In the genomic region with DNA sequence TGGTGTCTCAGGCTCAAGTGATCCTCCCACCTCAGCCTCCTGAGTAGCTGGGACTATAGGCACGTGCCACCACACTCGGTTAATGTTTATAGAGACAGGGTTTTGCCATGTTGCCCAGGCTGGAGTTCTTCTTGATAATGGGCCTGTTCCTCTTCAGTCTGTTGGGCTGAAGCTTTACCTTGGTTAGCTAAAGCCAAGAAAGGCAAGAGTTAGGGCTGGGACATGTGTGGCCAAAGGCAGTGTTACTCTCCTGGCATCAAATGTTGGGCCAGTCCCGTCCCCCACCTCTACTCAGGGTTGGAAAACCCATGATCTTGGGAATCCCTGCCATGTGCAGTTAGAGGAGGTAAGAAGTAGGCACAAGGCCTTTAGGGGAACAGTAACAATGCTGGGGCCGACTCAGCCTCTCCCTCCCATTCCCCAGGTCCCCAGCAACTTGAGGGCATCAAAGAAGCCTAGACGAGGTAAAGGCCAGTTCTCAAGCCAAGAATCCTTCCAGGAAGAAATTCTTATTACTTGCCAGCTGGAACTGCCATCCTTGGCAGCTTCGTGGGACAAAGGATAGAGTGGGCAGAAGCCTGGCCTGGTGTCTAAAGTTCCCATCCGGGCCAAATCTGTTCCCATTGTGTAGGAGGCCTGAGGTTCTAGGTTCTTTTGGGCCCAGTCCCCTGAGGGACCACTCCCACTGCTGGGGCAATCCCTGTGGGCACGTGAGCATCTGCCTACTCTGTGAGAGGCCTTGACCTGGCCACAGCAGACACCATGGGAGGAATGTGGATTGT, we compare ENCODE assay signal across 1 cellular context.
TF ChIP-seq lines count a peak whose summit lies in the region.

No MANE protein-coding gene starts in this region.

TF ChIP-seq in K562, 482 proteins besides CTCF, POLR2A, EP300 and RAD21 (continued from another document and continues in another):
- no peak; a peak in 1 of 4 replicates for TF ChIP-seq ZNF318 (IDR thresholded peaks at IDR 0.05; ENCODE audit: borderline replicate concordance in 1 of 2, low read depth in 1 of 2)
- TF ChIP-seq, protein P1, sequence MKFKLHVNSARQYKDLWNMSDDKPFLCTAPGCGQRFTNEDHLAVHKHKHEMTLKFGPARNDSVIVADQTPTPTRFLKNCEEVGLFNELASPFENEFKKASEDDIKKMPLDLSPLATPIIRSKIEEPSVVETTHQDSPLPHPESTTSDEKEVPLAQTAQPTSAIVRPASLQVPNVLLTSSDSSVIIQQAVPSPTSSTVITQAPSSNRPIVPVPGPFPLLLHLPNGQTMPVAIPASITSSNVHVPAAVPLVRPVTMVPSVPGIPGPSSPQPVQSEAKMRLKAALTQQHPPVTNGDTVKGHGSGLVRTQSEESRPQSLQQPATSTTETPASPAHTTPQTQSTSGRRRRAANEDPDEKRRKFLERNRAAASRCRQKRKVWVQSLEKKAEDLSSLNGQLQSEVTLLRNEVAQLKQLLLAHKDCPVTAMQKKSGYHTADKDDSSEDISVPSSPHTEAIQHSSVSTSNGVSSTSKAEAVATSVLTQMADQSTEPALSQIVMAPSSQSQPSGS (CRISPR knock-in tag; IDR thresholded peaks at IDR 0.05), result no peak
- TF ChIP-seq ZNF436 (CRISPR knock-in tag; IDR thresholded peaks at IDR 0.05), result no peak
- TF ChIP-seq, protein P2, sequence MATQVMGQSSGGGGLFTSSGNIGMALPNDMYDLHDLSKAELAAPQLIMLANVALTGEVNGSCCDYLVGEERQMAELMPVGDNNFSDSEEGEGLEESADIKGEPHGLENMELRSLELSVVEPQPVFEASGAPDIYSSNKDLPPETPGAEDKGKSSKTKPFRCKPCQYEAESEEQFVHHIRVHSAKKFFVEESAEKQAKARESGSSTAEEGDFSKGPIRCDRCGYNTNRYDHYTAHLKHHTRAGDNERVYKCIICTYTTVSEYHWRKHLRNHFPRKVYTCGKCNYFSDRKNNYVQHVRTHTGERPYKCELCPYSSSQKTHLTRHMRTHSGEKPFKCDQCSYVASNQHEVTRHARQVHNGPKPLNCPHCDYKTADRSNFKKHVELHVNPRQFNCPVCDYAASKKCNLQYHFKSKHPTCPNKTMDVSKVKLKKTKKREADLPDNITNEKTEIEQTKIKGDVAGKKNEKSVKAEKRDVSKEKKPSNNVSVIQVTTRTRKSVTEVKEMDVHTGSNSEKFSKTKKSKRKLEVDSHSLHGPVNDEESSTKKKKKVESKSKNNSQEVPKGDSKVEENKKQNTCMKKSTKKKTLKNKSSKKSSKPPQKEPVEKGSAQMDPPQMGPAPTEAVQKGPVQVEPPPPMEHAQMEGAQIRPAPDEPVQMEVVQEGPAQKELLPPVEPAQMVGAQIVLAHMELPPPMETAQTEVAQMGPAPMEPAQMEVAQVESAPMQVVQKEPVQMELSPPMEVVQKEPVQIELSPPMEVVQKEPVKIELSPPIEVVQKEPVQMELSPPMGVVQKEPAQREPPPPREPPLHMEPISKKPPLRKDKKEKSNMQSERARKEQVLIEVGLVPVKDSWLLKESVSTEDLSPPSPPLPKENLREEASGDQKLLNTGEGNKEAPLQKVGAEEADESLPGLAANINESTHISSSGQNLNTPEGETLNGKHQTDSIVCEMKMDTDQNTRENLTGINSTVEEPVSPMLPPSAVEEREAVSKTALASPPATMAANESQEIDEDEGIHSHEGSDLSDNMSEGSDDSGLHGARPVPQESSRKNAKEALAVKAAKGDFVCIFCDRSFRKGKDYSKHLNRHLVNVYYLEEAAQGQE (CRISPR knock-in tag; IDR thresholded peaks at IDR 0.05; ENCODE audit: low read depth), result no peak
- TF ChIP-seq, protein P3, sequence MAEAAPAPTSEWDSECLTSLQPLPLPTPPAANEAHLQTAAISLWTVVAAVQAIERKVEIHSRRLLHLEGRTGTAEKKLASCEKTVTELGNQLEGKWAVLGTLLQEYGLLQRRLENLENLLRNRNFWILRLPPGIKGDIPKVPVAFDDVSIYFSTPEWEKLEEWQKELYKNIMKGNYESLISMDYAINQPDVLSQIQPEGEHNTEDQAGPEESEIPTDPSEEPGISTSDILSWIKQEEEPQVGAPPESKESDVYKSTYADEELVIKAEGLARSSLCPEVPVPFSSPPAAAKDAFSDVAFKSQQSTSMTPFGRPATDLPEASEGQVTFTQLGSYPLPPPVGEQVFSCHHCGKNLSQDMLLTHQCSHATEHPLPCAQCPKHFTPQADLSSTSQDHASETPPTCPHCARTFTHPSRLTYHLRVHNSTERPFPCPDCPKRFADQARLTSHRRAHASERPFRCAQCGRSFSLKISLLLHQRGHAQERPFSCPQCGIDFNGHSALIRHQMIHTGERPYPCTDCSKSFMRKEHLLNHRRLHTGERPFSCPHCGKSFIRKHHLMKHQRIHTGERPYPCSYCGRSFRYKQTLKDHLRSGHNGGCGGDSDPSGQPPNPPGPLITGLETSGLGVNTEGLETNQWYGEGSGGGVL (CRISPR knock-in tag; IDR thresholded peaks at IDR 0.05), result no peak
- no peak for TF ChIP-seq DEAF1 (CRISPR knock-in tag; IDR thresholded peaks at IDR 0.05)
- 0 out of 2 replicates have a peak, but pooled peaks have one; percentile 13 for TF ChIP-seq NCOA6 (IDR thresholded peaks at IDR 0.05)
- no peak for TF ChIP-seq SREBF2 (CRISPR knock-in tag; IDR thresholded peaks at IDR 0.05)
- TF ChIP-seq FOXP1 (CRISPR knock-in tag; IDR thresholded peaks at IDR 0.05), result no peak
- TF ChIP-seq ZNF274 (IDR thresholded peaks at IDR 0.05; ENCODE audit: borderline replicate concordance, low read depth, low read length), result no peak
- no peak for TF ChIP-seq HEY1 (CRISPR knock-in tag; IDR thresholded peaks at IDR 0.05; ENCODE audit: borderline replicate concordance)
- TF ChIP-seq CBX1 (IDR thresholded peaks at IDR 0.05; ENCODE audit: low read depth), result no peak; the same call in 1 of the 2 replicates
- no peak for TF ChIP-seq SMC3 (conservative IDR thresholded peaks at IDR 0.05; ENCODE audit: insufficient read depth, low read depth, low read length)
- TF ChIP-seq TAF1 (IDR thresholded peaks at IDR 0.05; ENCODE audit: control insufficient read depth, extremely low read depth, insufficient read depth, low read length, severe bottlenecking), result peak; percentile 85
